Comparison of ENCODE assay signal across 7 cellular contexts in genomic region chr1:110587906-110588305, GRCh38. TPM values are rescaled to one million over a fixed set of nuclear protein-coding genes. Genes with fewer than 3 reads are reported as not detected.
"Had no signal": no experiment of that assay in that cellular context is flagged by ENCODE, and none has a peak within 500 bp of the region (broad histone marks: within the 10 kb centered on the region; RNA-seq: fewer than 3 reads in every experiment).

No MANE protein-coding gene starts in this region.

- DNase-seq: H9, HCEC 1CT had no signal

- ATAC-seq: GM23338, HepG2 had no signal

- H3K4me3 ChIP-seq: GM23338 had no signal

- H3K27ac ChIP-seq: HL-60 had no signal

RNA-seq across cellular contexts. Expression of gene KCNA2, which starts 18.3 kb away (rescaled TPM):
- total RNA-seq: HepG2, HT1080 had no signal
- polyA plus RNA-seq: HepG2, IgD-negative memory B cell had no signal
